1 cellular context compared by ENCODE assay signal in genomic region chr11:118914178-118914918, GRCh38.
TF ChIP-seq lines count a peak whose summit lies in the region.

No MANE protein-coding gene starts in this region.

TF ChIP-seq in GM23338, 12 proteins besides CTCF, POLR2A, EP300 and RAD21 (continued from another document):
- TF ChIP-seq ZNF114 (CRISPR knock-in tag; IDR thresholded peaks at IDR 0.05): no peak
- no peak for TF ChIP-seq STAT1 (IDR thresholded peaks at IDR 0.05; ENCODE audit: unreplicated experiment)
- no peak for TF ChIP-seq ZNF462 (CRISPR knock-in tag; IDR thresholded peaks at IDR 0.05)
- TF ChIP-seq CREB1 (CRISPR knock-in tag; IDR thresholded peaks at IDR 0.05; ENCODE audit: low read depth): no peak
